In genomic region chr2:145380436-145381017, GRCh38 we compare ENCODE assay signal across 9 cellular contexts.
DNase-seq lines count a peak whose midpoint lies in the region; ATAC-seq and TF ChIP-seq lines count a peak whose summit lies in the region.
"Had no signal": no experiment of that assay in that cellular context is flagged by ENCODE, and none has a peak within 500 bp of the region (broad histone marks: within the 10 kb centered on the region; RNA-seq: fewer than 3 reads in every experiment).

No MANE protein-coding gene starts in this region.

- no peak overlapping the region for H2AFZ ChIP-seq in GM23248

- no peak overlapping the region for H3K4me3 Mint-ChIP-seq in activated CD4-positive, alpha-beta T cell treated with anti-CD3 and anti-CD28 coated beads for 36 hours
- H3K4me3 Mint-ChIP-seq: central memory CD8-positive, alpha-beta T cell; naive B cell had no signal

- ATAC-seq in activated CD4-positive, alpha-beta T cell treated with anti-CD3 and anti-CD28 coated beads for 36 hours, result no peak

- no peak overlapping the region for H3K9ac ChIP-seq in GM23248

- no peaks in the 10 kb centered on the region for H3K4me1 Mint-ChIP-seq in activated CD4-positive, alpha-beta T cell treated with anti-CD3 and anti-CD28 coated beads for 36 hours
- H3K4me1 Mint-ChIP-seq: central memory CD8-positive, alpha-beta T cell; naive B cell had no signal

- TF ChIP-seq CTCF in retinal pigment epithelial cell (conservative IDR thresholded peaks at IDR 0.05; ENCODE audit: low read depth, low read length), result no peak

- DNase-seq in GM23248 (peak; percentile 69), NCI-H524 (lab: John Stamatoyannopoulos, UW) (peak; percentile 13 to 74), epithelial cell of prostate (ENCODE audit: low read depth, low spot score) (peak; percentile 33), retinal pigment epithelial cell (ENCODE audit: low read depth) (peak; percentile 94), NCI-H187 treated with DMSO at 0.1 percent for 48 hours (lab: John Stamatoyannopoulos, UW) (no peak), globus pallidus (ENCODE audit: low spot score) (no peak)
- no peak for DNase-seq in activated CD4-positive, alpha-beta T cell treated with anti-CD3 and anti-CD28 coated beads for 36 hours
- DNase-seq: naive B cell had no signal

- no peaks in the 10 kb centered on the region for H3K79me2 ChIP-seq in GM23248 (ENCODE audit: insufficient read depth)

- no peaks in the 10 kb centered on the region for H3F3A ChIP-seq in GM23248 (ENCODE audit: insufficient read depth)

- no peaks in the 10 kb centered on the region for H3K9me3 ChIP-seq in GM23248 (ENCODE audit: low read depth)

- H3K4me3 ChIP-seq in GM23248 (no peak overlapping the region), retinal pigment epithelial cell (ENCODE audit: low read length) (no peak overlapping the region)

- no peaks in the 10 kb centered on the region for H3K9me2 ChIP-seq in GM23248 (ENCODE audit: insufficient read depth)

- no peaks in the 10 kb centered on the region for H3K9me3 Mint-ChIP-seq in activated CD4-positive, alpha-beta T cell treated with anti-CD3 and anti-CD28 coated beads for 36 hours (ENCODE audit: low read depth)
- H3K9me3 Mint-ChIP-seq: central memory CD8-positive, alpha-beta T cell; naive B cell had no signal

- CTCF ChIA-PET in activated CD4-positive, alpha-beta T cell treated with anti-CD3 and anti-CD28 coated beads for 36 hours (lab: Charles Lee), result no interaction called here

- no peaks in the 10 kb centered on the region for H4K20me1 ChIP-seq in GM23248 (ENCODE audit: insufficient read depth)

- WGBS in GM23248 (ENCODE audit: low coverage in 1 of 2, low lambda C conversion rate in 2 of 2, missing lambda C conversion rate in 2 of 2), 2 experiments, result 60 to 66% methylated on average over 4 of the region's 4 CpGs

- no peak overlapping the region for H3K27ac Mint-ChIP-seq in activated CD4-positive, alpha-beta T cell treated with anti-CD3 and anti-CD28 coated beads for 36 hours
- H3K27ac Mint-ChIP-seq: naive B cell had no signal

- POLR2A ChIA-PET in activated CD4-positive, alpha-beta T cell treated with anti-CD3 and anti-CD28 coated beads for 36 hours (lab: Charles Lee), result no interaction called here

- H3K27ac ChIP-seq in GM23248, result no peak overlapping the region
- H3K27ac ChIP-seq in epithelial cell of prostate, result no peak overlapping the region

- peaks cover 9% of the 10 kb centered on the region; the same call in 1 of the 2 replicates for H3K4me1 ChIP-seq in GM23248 (ENCODE audit: insufficient read depth)

- H3K36me3 Mint-ChIP-seq in activated CD4-positive, alpha-beta T cell treated with anti-CD3 and anti-CD28 coated beads for 36 hours (ENCODE audit: low read depth), result no peaks in the 10 kb centered on the region
- H3K36me3 Mint-ChIP-seq: naive B cell had no signal

- intact Hi-C loops in activated CD4-positive, alpha-beta T cell treated with anti-CD3 and anti-CD28 coated beads for 36 hours (cut with DNase I, micrococcal nuclease), result no loop called here

- no peaks in the 10 kb centered on the region for H3K27me3 ChIP-seq in GM23248 (replicated peaks; ENCODE audit: insufficient read depth)

- H3K4me2 ChIP-seq in GM23248 (ENCODE audit: unreplicated experiment), result no peak overlapping the region

- in situ Hi-C loops in GM23248 (cut with MboI), result no loop called here

- H3K36me3 ChIP-seq in GM23248 (ENCODE audit: low read depth), result no peaks in the 10 kb centered on the region

- no peaks in the 10 kb centered on the region for H3K27me3 Mint-ChIP-seq in activated CD4-positive, alpha-beta T cell treated with anti-CD3 and anti-CD28 coated beads for 36 hours
- H3K27me3 Mint-ChIP-seq: naive B cell had no signal

Comparison
In these comparisons a context has a peak if more than half of its experiments do, and no peak if none do; other contexts are left out.
1. DNase-seq: peak in GM23248 (single experiment), NCI-H524 (2 of 2), epithelial cell of prostate (single experiment) and retinal pigment epithelial cell (single experiment); none in NCI-H187 treated with DMSO at 0.1 percent for 48 hours (single experiment), globus pallidus (single experiment) and activated CD4-positive, alpha-beta T cell treated with anti-CD3 and anti-CD28 coated beads for 36 hours (single experiment).